13 cellular contexts compared by ENCODE assay signal in the genomic region with DNA sequence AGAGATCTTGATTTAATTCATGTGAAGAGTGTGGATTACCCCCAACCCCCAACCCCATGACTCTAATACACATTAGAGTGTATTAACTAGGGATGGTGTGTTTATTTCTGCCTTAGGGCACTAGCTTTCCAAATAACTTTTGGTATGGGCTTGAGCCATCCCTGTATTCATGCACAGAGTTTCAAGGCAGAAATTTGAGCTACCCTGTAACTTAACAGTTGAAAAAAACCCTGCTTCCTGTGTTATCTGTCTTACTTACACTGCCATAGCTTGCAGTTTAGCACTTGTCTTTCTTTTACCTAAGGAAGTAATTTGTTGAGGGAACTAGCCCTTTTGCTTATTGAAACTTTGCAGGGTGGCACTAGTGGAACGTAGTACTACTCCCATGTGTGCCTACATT. TPM values are rescaled to one million over a fixed set of nuclear protein-coding genes. Genes with fewer than 3 reads are reported as not detected.
DNase-seq lines count a peak whose midpoint lies in the region; ATAC-seq, FAIRE-seq and TF ChIP-seq lines count a peak whose summit lies in the region.
"Had no signal": no experiment of that assay in that cellular context is flagged by ENCODE, and none has a peak within 500 bp of the region (broad histone marks: within the 10 kb centered on the region; RNA-seq: fewer than 3 reads in every experiment).

No MANE protein-coding gene starts in this region.

- H3K36me3 Mint-ChIP-seq in CD8-positive, alpha-beta memory T cell, result peaks cover 0 to 84% (median 14%) of the 10 kb centered on the region in 3 donors
- peaks cover 40 to 74% of the 10 kb centered on the region in 2 donors for H3K36me3 Mint-ChIP-seq in CD4-positive, alpha-beta memory T cell

- no peaks in the 10 kb centered on the region for H3F3A ChIP-seq in MM.1S (ENCODE audit: insufficient read depth, low read length)

- H3K27me3 Mint-ChIP-seq in CD8-positive, alpha-beta memory T cell, result no peaks in the 10 kb centered on the region
- H3K27me3 Mint-ChIP-seq in CD4-positive, alpha-beta memory T cell, result no peaks in the 10 kb centered on the region

- H3K4me1 Mint-ChIP-seq in CD8-positive, alpha-beta memory T cell, result peaks cover 58 to 80% (median 73%) of the 10 kb centered on the region in 3 donors
- H3K4me1 Mint-ChIP-seq in CD4-positive, alpha-beta memory T cell, result peaks cover 30 to 54% (median 44%) of the 10 kb centered on the region in 4 donors

- no peaks in the 10 kb centered on the region for H3K9me3 ChIP-seq in CD8-positive, alpha-beta memory T cell (ENCODE audit: low read length)
- H3K9me3 ChIP-seq in MM.1S (replicated peaks; ENCODE audit: insufficient read depth, low read length) (no peaks in the 10 kb centered on the region), K562 (replicated peaks; ENCODE audit: control insufficient read depth, insufficient read depth, low read depth, low read length) (no peaks in the 10 kb centered on the region)
- no peaks in the 10 kb centered on the region for H3K9me3 ChIP-seq in CD4-positive, alpha-beta memory T cell (ENCODE audit: control insufficient read depth in 1 of 2, low read length in 2 of 2)

- no peak for TF ChIP-seq POLR2A in K562 (conservative IDR thresholded peaks at IDR 0.05)

- H4K20me1 ChIP-seq in MM.1S (ENCODE audit: insufficient read depth, low read length) (peaks cover 18% of the 10 kb centered on the region), K562 (replicated peaks; ENCODE audit: control insufficient read depth, insufficient read depth, low read length) (peaks cover 14% of the 10 kb centered on the region; the same call in 1 of the 2 replicates)

- H3K4me2 ChIP-seq in MM.1S (ENCODE audit: low read depth, low read length) (peak overlapping the region; percentile 40), K562 (ENCODE audit: insufficient read depth, low read length) (no peak overlapping the region)

- peak; percentile 54 for ATAC-seq in GM21447 (IDR thresholded peaks at IDR 0.05; ENCODE audit: unreplicated experiment)
- peak; percentile 72 for ATAC-seq in K562
- ATAC-seq in HG02852 (IDR thresholded peaks at IDR 0.05; ENCODE audit: unreplicated experiment), result no peak

- H3K9me3 Mint-ChIP-seq in CD8-positive, alpha-beta memory T cell, result no peaks in the 10 kb centered on the region
- no peaks in the 10 kb centered on the region for H3K9me3 Mint-ChIP-seq in CD4-positive, alpha-beta memory T cell
- H3K9me3 Mint-ChIP-seq: CD14-positive monocyte had no signal

- no peak for TF ChIP-seq EP300 in K562 (IDR thresholded peaks at IDR 0.05; ENCODE audit: low read length)

- H3K4me1 ChIP-seq in CD8-positive, alpha-beta memory T cell (ENCODE audit: insufficient read depth, low read length), result peaks cover 44% of the 10 kb centered on the region
- peaks cover 44% of the 10 kb centered on the region for H3K4me1 ChIP-seq in MM.1S (ENCODE audit: low read length)
- H3K4me1 ChIP-seq in K562 (replicated peaks in 1 of 2; ENCODE audit: control insufficient read depth in 2 of 2, insufficient read depth in 2 of 2, low read length in 2 of 2), result peaks cover 0 to 16% of the 10 kb centered on the region in 2 experiments; a peak in 2 of 5 replicates
- H3K4me1 ChIP-seq in CD4-positive, alpha-beta memory T cell (ENCODE audit: insufficient read depth, low read length), result peaks cover 51% of the 10 kb centered on the region

- intact Hi-C loops in K562 (cut with micrococcal nuclease), result loop anchor here (5.0 kb wide), 1 partner anchor 195 kb away; no protein-coding TSS in a partner anchor
- intact Hi-C loops in CD4-positive, alpha-beta memory T cell (cut with micrococcal nuclease), result no loop called here

- whole genome bisulfite sequencing in K562 (ENCODE audit: insufficient coverage, low coverage, missing lambda C conversion rate), result 65% methylated on average over 1 of the region's 1 CpG

- DNase-seq in CD8-positive, alpha-beta memory T cell, result no peak
- DNase-seq in MM.1S, result peak; percentile 27
- peak in 1 of 4 experiments; percentile 9 for DNase-seq in K562 (ENCODE audit: extremely low read depth in 1 of 4, low spot score in 3 of 4)
- DNase-seq in DMS53 (lab: John Stamatoyannopoulos, UW), result no peak
- DNase-seq in NCI-H2227 (lab: John Stamatoyannopoulos, UW; ENCODE audit: unreplicated experiment), result no peak
- DNase-seq in CD4-positive, alpha-beta memory T cell, result no peak
- DNase-seq: NCI-H1417; stimulated activated CD8-positive, alpha-beta memory T cell treated with anti-CD3 and anti-CD28 coated beads, Interleukin-4, amount 100 ng/mL, for 48 hours had no signal

- FAIRE-seq in K562 (lab: Jason Lieb, UNC), result no peak
- FAIRE-seq: endometrium, TTC549 had no signal

- BruUV-seq in K562 (replicated peaks; lab: Mats Ljungman, UMichigan), result no TSS peak

- no peaks in the 10 kb centered on the region for H3K9me2 ChIP-seq in MM.1S (replicated peaks; ENCODE audit: insufficient read depth, low read length)

- H2AFZ ChIP-seq in MM.1S (ENCODE audit: low read length) (no peak overlapping the region), K562 (ENCODE audit: low read depth, low read length) (no peak overlapping the region)

- CTCF ChIA-PET in CD8-positive, alpha-beta memory T cell (lab: Charles Lee), result no interaction called here
- CTCF ChIA-PET in K562 (lab: Yijun Ruan, JAX; ENCODE audit: low intra/inter-chr PET ratio), result no interaction called here
- CTCF ChIA-PET in CD4-positive, alpha-beta memory T cell (lab: Charles Lee; ENCODE audit: partially characterized antibody), result no interaction called here

- no peak overlapping the region for H3K27ac ChIP-seq in CD8-positive, alpha-beta memory T cell (ENCODE audit: low read depth, low read length)
- peak overlapping the region; percentile 21; the same call in 1 of the 2 replicates for H3K27ac ChIP-seq in MM.1S (ENCODE audit: low read length)
- H3K27ac ChIP-seq in K562 (ENCODE audit: extremely low read depth, low read depth, low read length), result no peak overlapping the region
- H3K27ac ChIP-seq in CD4-positive, alpha-beta memory T cell (ENCODE audit: low read depth, low read length), result no peak overlapping the region

- H3K27me3 ChIP-seq in CD8-positive, alpha-beta memory T cell (ENCODE audit: insufficient read depth, low read length, poor library complexity, severe bottlenecking), result no peaks in the 10 kb centered on the region
- no peaks in the 10 kb centered on the region for H3K27me3 ChIP-seq in MM.1S (replicated peaks; ENCODE audit: insufficient read depth, low read length)
- no peaks in the 10 kb centered on the region for H3K27me3 ChIP-seq in K562 (ENCODE audit: control insufficient read depth in 2 of 2, insufficient read depth in 2 of 2, low read length in 2 of 2)
- H3K27me3 ChIP-seq in CD4-positive, alpha-beta memory T cell (ENCODE audit: insufficient read depth, low read length), result no peaks in the 10 kb centered on the region

- H3K36me3 ChIP-seq in CD8-positive, alpha-beta memory T cell (ENCODE audit: insufficient read depth, low read length), result peaks cover 37% of the 10 kb centered on the region
- H3K36me3 ChIP-seq in MM.1S (replicated peaks; ENCODE audit: insufficient read depth, low read length), result peaks cover 27% of the 10 kb centered on the region
- peaks cover 97% of the 10 kb centered on the region for H3K36me3 ChIP-seq in K562 (ENCODE audit: control insufficient read depth, insufficient read depth, low read length)
- peaks cover 51% of the 10 kb centered on the region for H3K36me3 ChIP-seq in CD4-positive, alpha-beta memory T cell (ENCODE audit: insufficient read depth, low read length)

- H3K9me1 ChIP-seq in K562 (ENCODE audit: control insufficient read depth, insufficient read depth, low read length), result no peaks in the 10 kb centered on the region

- TF ChIP-seq CTCF in MM.1S (IDR thresholded peaks at IDR 0.05; ENCODE audit: low read length), result no peak
- TF ChIP-seq CTCF in K562 (IDR thresholded peaks at IDR 0.05 in 2 of 3, conservative IDR thresholded peaks at IDR 0.05 in 1 of 3; ENCODE audit: insufficient read depth in 2 of 3, low read depth in 1 of 3, low read length in 3 of 3), result no peak

- POLR2A ChIA-PET in CD8-positive, alpha-beta memory T cell (lab: Charles Lee), result no interaction called here
- POLR2A ChIA-PET in K562 (lab: Yijun Ruan, JAX), result interaction anchor here (0.8 to 1.9 kb wide), 5 partner anchors 8 to 187 kb away, joined by 3 to 7 read pairs (median 4); a partner anchor contains a TSS
- POLR2A ChIA-PET in CD4-positive, alpha-beta memory T cell (lab: Charles Lee; ENCODE audit: partially characterized antibody), result interaction anchor here (0.6 kb wide), 1 partner anchor 8 kb away, joined by 3 read pairs; no protein-coding TSS in a partner anchor

- TF ChIP-seq RAD21 in K562 (CRISPR knock-in tag; conservative IDR thresholded peaks at IDR 0.05 in 1 of 2, IDR thresholded peaks at IDR 0.05 in 1 of 2), result no peak

- H3K9ac ChIP-seq in MM.1S (ENCODE audit: low read length) (no peak overlapping the region), K562 (ENCODE audit: insufficient read depth in 1 of 2, low read depth in 2 of 2, low read length in 2 of 2) (no peak overlapping the region)

- peak overlapping the region in 3 of 7 donors; percentile 32 to 44 (median 41) for H3K4me3 Mint-ChIP-seq in CD8-positive, alpha-beta memory T cell
- H3K4me3 Mint-ChIP-seq in CD4-positive, alpha-beta memory T cell, result peak overlapping the region in 1 of 8 donors; percentile 8
- H3K4me3 Mint-ChIP-seq: CD14-positive monocyte had no signal

- peaks cover 99% of the 10 kb centered on the region for H3K79me2 ChIP-seq in MM.1S (ENCODE audit: low read length)
- H3K79me2 ChIP-seq in K562 (ENCODE audit: control insufficient read depth, insufficient read depth, low read length), result peaks cover 90% of the 10 kb centered on the region

- no peak overlapping the region for H3K4me3 ChIP-seq in CD8-positive, alpha-beta memory T cell (ENCODE audit: low read length)
- H3K4me3 ChIP-seq in MM.1S (ENCODE audit: low read length), result no peak overlapping the region
- no peak overlapping the region for H3K4me3 ChIP-seq in K562
- no peak overlapping the region for H3K4me3 ChIP-seq in CD4-positive, alpha-beta memory T cell (ENCODE audit: low read length in 2 of 2)

- H3K27ac Mint-ChIP-seq in CD8-positive, alpha-beta memory T cell, result peak overlapping the region in 7 of 8 donors; percentile 31 to 90 (median 66)
- H3K27ac Mint-ChIP-seq in CD4-positive, alpha-beta memory T cell, result peak overlapping the region in 3 of 7 donors; percentile 14 to 28 (median 15)

- in situ Hi-C loops in K562 (cut with MboI), result no loop called here

RNA-seq across cellular contexts. Expression of a gene that starts 6.3 kb away (rescaled TPM):
- 100 to 1,000 TPM; 160 TPM for total RNA-seq in CD8-positive, alpha-beta memory T cell
- 104 TPM for polyA plus RNA-seq in CD8-positive, alpha-beta memory T cell
- 358 and 824 TPM in 2 replicates for total RNA-seq in K562 (2011; cell fraction: chromatin; rRNA removed; ENCODE audit: low replicate concordance)
- total RNA-seq in K562 (2011; cell fraction: nucleolus; rRNA removed), result 166 and 191 TPM in 2 replicates
- total RNA-seq in K562 (2011; cell fraction: nucleoplasm; rRNA removed), result 334 and 482 TPM in 2 replicates
- total RNA-seq in K562 (2014; rRNA removed), result 133 and 148 TPM in 2 replicates
- 190 and 214 TPM in 2 replicates for total RNA-seq in K562 (2014; rRNA removed; fragmentation: Illumina TruSeq; extraction: Trizol)
- total RNA-seq in K562 (2015; rRNA removed; fragmentation: Illumina TruSeq; extraction: Trizol), result 235 and 249 TPM in 2 replicates
- total RNA-seq in K562 (2021), result 143 and 159 TPM in 2 replicates
- 418 and 455 TPM in 2 replicates for polyA plus RNA-seq in K562 (2011; rRNA removed)
- polyA plus RNA-seq in K562 (2011; cell fraction: cytosol; rRNA removed), result 207 and 247 TPM in 2 replicates
- polyA plus RNA-seq in K562 (2011; cell fraction: nucleus; rRNA removed), result 1,205 and 1,296 TPM in 2 replicates
- 141 and 149 TPM in 2 replicates for polyA plus RNA-seq in K562 (2012)
- 200 and 253 TPM in 2 replicates for polyA plus RNA-seq in K562 (2014; fragmentation: Illumina TruSeq; extraction: Trizol)
- 10 to 100 TPM; 76.9 to 79.2 TPM for polyA plus RNA-seq in K562 (2014; fragmentation: Nextera tagmentation; extraction: Ambion mirVana)
- polyA plus RNA-seq in K562 (2014; rRNA removed), result 203 and 243 TPM in 2 replicates
- 284 and 290 TPM in 2 replicates for polyA minus RNA-seq in K562 (2011; rRNA and poly(A)+ RNA removed)
- 110 and 120 TPM in 2 replicates for polyA minus RNA-seq in K562 (2011; cell fraction: cytosol; rRNA and poly(A)+ RNA removed)
- 370 and 491 TPM in 2 replicates for polyA minus RNA-seq in K562 (2011; cell fraction: nucleus; rRNA and poly(A)+ RNA removed)
- total RNA-seq in CD4-positive, alpha-beta memory T cell, result 100 to 1,000 TPM; 359 to 374 TPM
- polyA plus RNA-seq in CD4-positive, alpha-beta memory T cell, result 100 to 1,000 TPM in 1 of 2 donors, 10 to 100 TPM in 1; 65.8 to 105 TPM

RNA-seq across cellular contexts. Expression of a gene that starts 22.1 kb away (rescaled TPM):
- total RNA-seq in CD8-positive, alpha-beta memory T cell, result 10 to 100 TPM; 20.9 to 23.1 TPM
- polyA plus RNA-seq in CD8-positive, alpha-beta memory T cell, result 7.5 TPM
- 9.0 and 30.2 TPM in 2 replicates for total RNA-seq in K562 (2011; cell fraction: chromatin; rRNA removed; ENCODE audit: low replicate concordance)
- total RNA-seq in K562 (2011; cell fraction: nucleolus; rRNA removed), result 4.3 and 5.8 TPM in 2 replicates
- total RNA-seq in K562 (2011; cell fraction: nucleoplasm; rRNA removed), result 10.1 and 12.4 TPM in 2 replicates
- total RNA-seq in K562 (2014; rRNA removed), result 14.4 and 16.1 TPM in 2 replicates
- 30.9 and 34.2 TPM in 2 replicates for total RNA-seq in K562 (2014; rRNA removed; fragmentation: Illumina TruSeq; extraction: Trizol)
- 27.1 and 31.4 TPM in 2 replicates for total RNA-seq in K562 (2015; rRNA removed; fragmentation: Illumina TruSeq; extraction: Trizol)
- 18.1 and 18.2 TPM in 2 replicates for total RNA-seq in K562 (2021)
- 24.9 and 33.7 TPM in 2 replicates for polyA plus RNA-seq in K562 (2011; rRNA removed)
- polyA plus RNA-seq in K562 (2011; cell fraction: cytosol; rRNA removed), result 3.9 and 11.4 TPM in 2 replicates
- polyA plus RNA-seq in K562 (2011; cell fraction: nucleus; rRNA removed), result 6.1 and 9.9 TPM in 2 replicates
- polyA plus RNA-seq in K562 (2012), result 13.8 and 16.1 TPM in 2 replicates
- polyA plus RNA-seq in K562 (2014; fragmentation: Illumina TruSeq; extraction: Trizol), result 23.3 and 28.5 TPM in 2 replicates
- polyA plus RNA-seq in K562 (2014; fragmentation: Nextera tagmentation; extraction: Ambion mirVana), result 10 to 100 TPM; 32.2 to 36.2 TPM
- polyA plus RNA-seq in K562 (2014; rRNA removed), result 19.9 and 20.4 TPM in 2 replicates
- polyA minus RNA-seq in K562 (2011; rRNA and poly(A)+ RNA removed), result 29.6 and 33.5 TPM in 2 replicates
- polyA minus RNA-seq in K562 (2011; cell fraction: cytosol; rRNA and poly(A)+ RNA removed), result 8.5 and 12.5 TPM in 2 replicates
- 10.2 and 21.0 TPM in 2 replicates for polyA minus RNA-seq in K562 (2011; cell fraction: nucleus; rRNA and poly(A)+ RNA removed)
- 10 to 100 TPM; 11.3 to 11.6 TPM for total RNA-seq in CD4-positive, alpha-beta memory T cell
- polyA plus RNA-seq in CD4-positive, alpha-beta memory T cell, result 1 to 10 TPM; 5.4 to 9.1 TPM
